12 cellular contexts compared by ENCODE assay signal in genomic region chr14:92688434-92689375, GRCh38. TPM values are rescaled to one million over a fixed set of nuclear protein-coding genes. Genes with fewer than 3 reads are reported as not detected.
DNase-seq lines count a peak whose midpoint lies in the region; FAIRE-seq and TF ChIP-seq lines count a peak whose summit lies in the region.
"Had no signal": no experiment of that assay in that cellular context is flagged by ENCODE, and none has a peak within 500 bp of the region (broad histone marks: within the 10 kb centered on the region; RNA-seq: fewer than 3 reads in every experiment).

No MANE protein-coding gene starts in this region.

- no peak for TF ChIP-seq POLR2A in esophagus muscularis mucosa (IDR thresholded peaks at IDR 0.05; ENCODE audit: low read depth)

- H3K4me1 ChIP-seq in ES-I3 (ENCODE audit: insufficient read depth, low read length), result no peaks in the 10 kb centered on the region
- peaks cover 23 to 47% (median 38%) of the 10 kb centered on the region in 4 donors for H3K4me1 ChIP-seq in esophagus muscularis mucosa
- no peaks in the 10 kb centered on the region for H3K4me1 ChIP-seq in small intestine (ENCODE audit: control insufficient read depth in 2 of 2, insufficient read depth in 1 of 2, low read depth in 1 of 2, low read length in 1 of 2)

- peak overlapping the region; percentile 67; the same call in 1 of the 2 replicates for H3K9ac ChIP-seq in ES-I3 (ENCODE audit: low read depth, low read length)

- 93% methylated on average over 11 of the region's 30 CpGs for WGBS in esophagus muscularis mucosa
- WGBS in small intestine, 3 donors, result 69 to 90% (median 86%) methylated on average over 29 to 30 of the region's 30 CpGs

- no peak for TF ChIP-seq EP300 in esophagus muscularis mucosa (IDR thresholded peaks at IDR 0.05)

- H3K9me3 ChIP-seq in ES-I3 (ENCODE audit: control insufficient read depth, insufficient read depth, low read length), result no peaks in the 10 kb centered on the region
- H3K9me3 ChIP-seq in esophagus muscularis mucosa, result no peaks in the 10 kb centered on the region
- H3K9me3 ChIP-seq in small intestine (ENCODE audit: control insufficient read depth, low read depth), result no peaks in the 10 kb centered on the region
- H3K9me3 ChIP-seq: ovary had no signal

- intact Hi-C loops in esophagus muscularis mucosa (cut with DNase I), result loop anchor here (5.0 kb wide), 1 partner anchor 176 kb away; the partner anchor contains the start of gene RIN3

- no peak for TF ChIP-seq CTCF in esophagus muscularis mucosa (IDR thresholded peaks at IDR 0.05)

- DNase-seq in NCI-H2171 treated with DMSO at 0.1 percent for 48 hours (lab: John Stamatoyannopoulos, UW) (peak; percentile 75), esophagus muscularis mucosa (ENCODE audit: extremely low spot score) (no peak), small intestine (peak; percentile 25), cortex of kidney (lab: John Stamatoyannopoulos, UW) (no peak)
- no peak for DNase-seq in activated CD8-positive, alpha-beta memory T cell treated with anti-CD3 and anti-CD28 coated beads for 24 hours
- no peak for DNase-seq in stimulated activated CD4-positive, alpha-beta T cell treated with anti-CD3 and anti-CD28 coated beads, Interleukin-15, amount 100 ng/mL, for 24 hours
- DNase-seq: activated CD4-positive, alpha-beta memory T cell treated with anti-CD3 and anti-CD28 coated beads, Interleukin-2, amount 10 ng/mL, durations not matched to agents 7 days and 5 days; GOT3; PC-9 had no signal

- H3K4me3 ChIP-seq in esophagus muscularis mucosa (peak overlapping the region; percentile 53 to 59 (median 58)), small intestine (ENCODE audit: low read depth in 1 of 2, low read length in 2 of 2) (no peak overlapping the region)
- H3K4me3 ChIP-seq: PC-9 had no signal

- H3K27me3 ChIP-seq in esophagus muscularis mucosa (no peaks in the 10 kb centered on the region), small intestine (ENCODE audit: control insufficient read depth in 2 of 2, insufficient read depth in 2 of 2, low read length in 2 of 2) (no peaks in the 10 kb centered on the region)
- H3K27me3 ChIP-seq: ovary had no signal

- peak overlapping the region in 3 of 4 donors; percentile 45 to 73 (median 68) for H3K27ac ChIP-seq in esophagus muscularis mucosa (replicated peaks in 1 of 4)
- no peak overlapping the region for H3K27ac ChIP-seq in small intestine (ENCODE audit: low read depth in 1 of 2, low read length in 1 of 2)
- H3K27ac ChIP-seq: coronary artery, ovary, PC-9 had no signal

- H3K36me3 ChIP-seq in ES-I3 (ENCODE audit: insufficient read depth, low read length) (no peaks in the 10 kb centered on the region), esophagus muscularis mucosa (peaks cover 0 to 43% (median 25%) of the 10 kb centered on the region in 4 donors), small intestine (ENCODE audit: control insufficient read depth in 2 of 2, insufficient read depth in 2 of 2, low read length in 2 of 2) (peaks cover 0 to 3% of the 10 kb centered on the region in 2 donors)
- H3K36me3 ChIP-seq: ovary had no signal

- no peak for FAIRE-seq in small intestine (lab: Jason Lieb, UNC)

RNA-seq across cellular contexts. Expression of gene LGMN, which starts 59.7 kb away (rescaled TPM):
- total RNA-seq in esophagus muscularis mucosa, result 100 to 1,000 TPM in 1 of 4 donors, 10 to 100 TPM in 3; 64.2 to 110 (median 71.5) TPM
- 10 to 100 TPM; 57.8 to 64.9 (median 59.7) TPM for polyA plus RNA-seq in small intestine

Comparison
In these comparisons a context has a peak if more than half of its experiments do, and no peak if none do; other contexts are left out.
1. DNase-seq: peak in NCI-H2171 treated with DMSO at 0.1 percent for 48 hours (single experiment) and small intestine (single experiment); none in esophagus muscularis mucosa (single experiment), activated CD8-positive, alpha-beta memory T cell treated with anti-CD3 and anti-CD28 coated beads for 24 hours (single experiment), cortex of kidney (single experiment) and stimulated activated CD4-positive, alpha-beta T cell treated with anti-CD3 and anti-CD28 coated beads, Interleukin-15, amount 100 ng/mL, for 24 hours (single experiment).
2. H3K27ac ChIP-seq: peak in esophagus muscularis mucosa (3 of 4); none in small intestine (0 of 2).
3. H3K4me3 ChIP-seq: peak in esophagus muscularis mucosa (4 of 4); none in small intestine (0 of 2).